10 cellular contexts compared by ENCODE assay signal in genomic region chr10:13690281-13690825, GRCh38.
DNase-seq lines count a peak whose midpoint lies in the region; ATAC-seq and TF ChIP-seq lines count a peak whose summit lies in the region.
"Had no signal": no experiment of that assay in that cellular context is flagged by ENCODE, and none has a peak within 500 bp of the region (broad histone marks: within the 10 kb centered on the region; RNA-seq: fewer than 3 reads in every experiment).

No MANE protein-coding gene starts in this region.

- no peaks in the 10 kb centered on the region for H3K27me3 Mint-ChIP-seq in activated CD4-positive, alpha-beta memory T cell treated with anti-CD3 and anti-CD28 coated beads for 36 hours
- no peaks in the 10 kb centered on the region for H3K27me3 Mint-ChIP-seq in activated CD4-positive, alpha-beta memory T cell treated with anti-CD3 and anti-CD28 coated beads, Interleukin-2, amount 10 ng/mL, durations not matched to agents 7 days and 5 days
- H3K27me3 Mint-ChIP-seq in stimulated activated naive B cell treated with anti-CD40 and anti-IgM and Interleukin-4, amounts not matched to agents 10 μg/mL and 1 μg/mL and 100 μg/mL, for 72 hours: peaks cover 6% of the 10 kb centered on the region in 2 donors
- H3K27me3 Mint-ChIP-seq in immature natural killer cell (ENCODE audit: low read depth in 3 of 3): peaks cover 0 to 9% (median 7%) of the 10 kb centered on the region in 3 donors

- POLR2A ChIA-PET in activated CD4-positive, alpha-beta memory T cell treated with anti-CD3 and anti-CD28 coated beads for 36 hours (lab: Charles Lee): no interaction called here
- POLR2A ChIA-PET in activated CD4-positive, alpha-beta memory T cell treated with anti-CD3 and anti-CD28 coated beads, Interleukin-2, amount 10 ng/mL, durations not matched to agents 7 days and 5 days (lab: Charles Lee): no interaction called here

- intact Hi-C loops in activated CD4-positive, alpha-beta memory T cell treated with anti-CD3 and anti-CD28 coated beads for 36 hours (cut with micrococcal nuclease): no loop called here

- H3K36me3 Mint-ChIP-seq in activated CD4-positive, alpha-beta memory T cell treated with anti-CD3 and anti-CD28 coated beads for 36 hours: no peaks in the 10 kb centered on the region
- no peaks in the 10 kb centered on the region for H3K36me3 Mint-ChIP-seq in activated CD4-positive, alpha-beta memory T cell treated with anti-CD3 and anti-CD28 coated beads, Interleukin-2, amount 10 ng/mL, durations not matched to agents 7 days and 5 days (ENCODE audit: low read depth)
- H3K36me3 Mint-ChIP-seq in stimulated activated naive B cell treated with anti-CD40 and anti-IgM and Interleukin-4, amounts not matched to agents 10 μg/mL and 1 μg/mL and 100 μg/mL, for 72 hours: no peaks in the 10 kb centered on the region
- no peaks in the 10 kb centered on the region for H3K36me3 Mint-ChIP-seq in immature natural killer cell

- H3K4me1 Mint-ChIP-seq in activated CD4-positive, alpha-beta memory T cell treated with anti-CD3 and anti-CD28 coated beads for 36 hours (ENCODE audit: low read depth): no peaks in the 10 kb centered on the region
- no peaks in the 10 kb centered on the region for H3K4me1 Mint-ChIP-seq in activated CD4-positive, alpha-beta memory T cell treated with anti-CD3 and anti-CD28 coated beads, Interleukin-2, amount 10 ng/mL, durations not matched to agents 7 days and 5 days
- peaks cover 5 to 6% of the 10 kb centered on the region in 2 donors for H3K4me1 Mint-ChIP-seq in stimulated activated naive B cell treated with anti-CD40 and anti-IgM and Interleukin-4, amounts not matched to agents 10 μg/mL and 1 μg/mL and 100 μg/mL, for 72 hours
- no peaks in the 10 kb centered on the region for H3K4me1 Mint-ChIP-seq in immature natural killer cell

- no peak overlapping the region for H3K4me3 ChIP-seq in astrocyte of the spinal cord (ENCODE audit: low read depth, low read length)
- H3K4me3 ChIP-seq: lower lobe of right lung had no signal

- DNase-seq in activated CD4-positive, alpha-beta memory T cell treated with anti-CD3 and anti-CD28 coated beads for 36 hours: peak; percentile 28
- no peak for DNase-seq in activated CD4-positive, alpha-beta memory T cell treated with anti-CD3 and anti-CD28 coated beads, Interleukin-2, amount 10 ng/mL, durations not matched to agents 7 days and 5 days
- DNase-seq in astrocyte of the spinal cord (ENCODE audit: low read depth, low spot score) (peak; percentile 75), mesenteric fat pad (ENCODE audit: low spot score) (no peak), immature natural killer cell (no peak), GM03348 (ENCODE audit: low spot score) (no peak)
- DNase-seq in stimulated activated naive B cell treated with anti-CD40 and anti-IgM and Interleukin-4, amounts not matched to agents 10 μg/mL and 1 μg/mL and 100 μg/mL, for 72 hours: peak; percentile 3
- DNase-seq: ACHN, lower lobe of right lung had no signal

- TF ChIP-seq CTCF in astrocyte of the spinal cord (IDR thresholded peaks at IDR 0.05; ENCODE audit: low read depth, low read length): no peak

- CTCF ChIA-PET in activated CD4-positive, alpha-beta memory T cell treated with anti-CD3 and anti-CD28 coated beads for 36 hours (lab: Charles Lee): interaction anchor here (0.6 kb wide), 1 partner anchor 129 kb away, joined by 3 read pairs; no protein-coding TSS in a partner anchor
- CTCF ChIA-PET in activated CD4-positive, alpha-beta memory T cell treated with anti-CD3 and anti-CD28 coated beads, Interleukin-2, amount 10 ng/mL, durations not matched to agents 7 days and 5 days (lab: Charles Lee): no interaction called here

- no peak overlapping the region for H3K27ac Mint-ChIP-seq in activated CD4-positive, alpha-beta memory T cell treated with anti-CD3 and anti-CD28 coated beads for 36 hours
- no peak overlapping the region for H3K27ac Mint-ChIP-seq in activated CD4-positive, alpha-beta memory T cell treated with anti-CD3 and anti-CD28 coated beads, Interleukin-2, amount 10 ng/mL, durations not matched to agents 7 days and 5 days
- no peak overlapping the region for H3K27ac Mint-ChIP-seq in stimulated activated naive B cell treated with anti-CD40 and anti-IgM and Interleukin-4, amounts not matched to agents 10 μg/mL and 1 μg/mL and 100 μg/mL, for 72 hours
- H3K27ac Mint-ChIP-seq in immature natural killer cell: no peak overlapping the region

- ATAC-seq in HG02759 (IDR thresholded peaks at IDR 0.05; ENCODE audit: unreplicated experiment): peak; percentile 76
- peak; percentile 77 to 94 for ATAC-seq in stimulated activated naive B cell treated with anti-CD40 and anti-IgM and Interleukin-4, amounts not matched to agents 10 μg/mL and 1 μg/mL and 100 μg/mL, for 72 hours (replicated peaks)
- ATAC-seq: lower lobe of right lung had no signal

- H3K4me3 Mint-ChIP-seq in activated CD4-positive, alpha-beta memory T cell treated with anti-CD3 and anti-CD28 coated beads for 36 hours: no peak overlapping the region
- H3K4me3 Mint-ChIP-seq in activated CD4-positive, alpha-beta memory T cell treated with anti-CD3 and anti-CD28 coated beads, Interleukin-2, amount 10 ng/mL, durations not matched to agents 7 days and 5 days: no peak overlapping the region
- H3K4me3 Mint-ChIP-seq in stimulated activated naive B cell treated with anti-CD40 and anti-IgM and Interleukin-4, amounts not matched to agents 10 μg/mL and 1 μg/mL and 100 μg/mL, for 72 hours: no peak overlapping the region
- no peak overlapping the region for H3K4me3 Mint-ChIP-seq in immature natural killer cell

- in situ Hi-C loops in astrocyte of the spinal cord (cut with HindIII; ENCODE audit: low sequenced_read_pairs): no loop called here

- no peaks in the 10 kb centered on the region for H3K9me3 Mint-ChIP-seq in activated CD4-positive, alpha-beta memory T cell treated with anti-CD3 and anti-CD28 coated beads for 36 hours
- H3K9me3 Mint-ChIP-seq in activated CD4-positive, alpha-beta memory T cell treated with anti-CD3 and anti-CD28 coated beads, Interleukin-2, amount 10 ng/mL, durations not matched to agents 7 days and 5 days: no peaks in the 10 kb centered on the region
- H3K9me3 Mint-ChIP-seq in stimulated activated naive B cell treated with anti-CD40 and anti-IgM and Interleukin-4, amounts not matched to agents 10 μg/mL and 1 μg/mL and 100 μg/mL, for 72 hours: no peaks in the 10 kb centered on the region
- no peaks in the 10 kb centered on the region for H3K9me3 Mint-ChIP-seq in immature natural killer cell

Comparison
In these comparisons a context has a peak if more than half of its experiments do, and no peak if none do; other contexts are left out.
1. DNase-seq: peak in activated CD4-positive, alpha-beta memory T cell treated with anti-CD3 and anti-CD28 coated beads for 36 hours (single experiment), astrocyte of the spinal cord (single experiment) and stimulated activated naive B cell treated with anti-CD40 and anti-IgM and Interleukin-4, amounts not matched to agents 10 μg/mL and 1 μg/mL and 100 μg/mL, for 72 hours (single experiment); none in activated CD4-positive, alpha-beta memory T cell treated with anti-CD3 and anti-CD28 coated beads, Interleukin-2, amount 10 ng/mL, durations not matched to agents 7 days and 5 days (single experiment), mesenteric fat pad (single experiment), immature natural killer cell (0 of 3) and GM03348 (single experiment).